In genomic region chr10:127243490-127244272, GRCh38 we compare ENCODE assay signal across 8 cellular contexts. TPM values are rescaled to one million over a fixed set of nuclear protein-coding genes. Genes with fewer than 3 reads are reported as not detected.
DNase-seq lines count a peak whose midpoint lies in the region; TF ChIP-seq lines count a peak whose summit lies in the region.

No MANE protein-coding gene starts in this region.

- no peaks in the 10 kb centered on the region for H3F3A ChIP-seq in OCI-LY1 (ENCODE audit: insufficient read depth, low read length)

- H3K9me3 ChIP-seq in OCI-LY1 (ENCODE audit: low read length), result no peaks in the 10 kb centered on the region

- no peaks in the 10 kb centered on the region for H3K27me3 ChIP-seq in OCI-LY1 (ENCODE audit: insufficient read depth, low read length)

- H3K4me1 Mint-ChIP-seq in activated naive CD4-positive, alpha-beta T cell treated with anti-CD3 and anti-CD28 coated beads, Interleukin-2, amount 10 ng/mL, durations not matched to agents 7 days and 5 days, result no peaks in the 10 kb centered on the region

- H3K27me3 Mint-ChIP-seq in activated naive CD4-positive, alpha-beta T cell treated with anti-CD3 and anti-CD28 coated beads, Interleukin-2, amount 10 ng/mL, durations not matched to agents 7 days and 5 days, result peaks cover 12% of the 10 kb centered on the region

- H3K9ac ChIP-seq in OCI-LY1 (ENCODE audit: low read length), result no peak overlapping the region

- H3K36me3 ChIP-seq in OCI-LY1 (ENCODE audit: insufficient read depth, low read length), result no peaks in the 10 kb centered on the region

- H3K27ac ChIP-seq in OCI-LY1 (ENCODE audit: low read depth, low read length, poor library complexity, severe bottlenecking), result no peak overlapping the region

- no peaks in the 10 kb centered on the region for H3K36me3 Mint-ChIP-seq in activated naive CD4-positive, alpha-beta T cell treated with anti-CD3 and anti-CD28 coated beads, Interleukin-2, amount 10 ng/mL, durations not matched to agents 7 days and 5 days

- no peaks in the 10 kb centered on the region for H4K20me1 ChIP-seq in OCI-LY1 (ENCODE audit: insufficient read depth, low read length)

- H3K4me3 ChIP-seq in OCI-LY1 (ENCODE audit: low read depth, low read length, poor library complexity, severe bottlenecking), result no peak overlapping the region

- no peaks in the 10 kb centered on the region for H3K9me2 ChIP-seq in OCI-LY1 (ENCODE audit: low read depth, low read length)

- no peak overlapping the region for H3K4me3 Mint-ChIP-seq in activated naive CD4-positive, alpha-beta T cell treated with anti-CD3 and anti-CD28 coated beads, Interleukin-2, amount 10 ng/mL, durations not matched to agents 7 days and 5 days

- TF ChIP-seq CTCF in OCI-LY1 (IDR thresholded peaks at IDR 0.05; ENCODE audit: low read length), result peak; percentile 47; the same call in 1 of the 2 replicates

- no peak overlapping the region for H3K27ac Mint-ChIP-seq in activated naive CD4-positive, alpha-beta T cell treated with anti-CD3 and anti-CD28 coated beads, Interleukin-2, amount 10 ng/mL, durations not matched to agents 7 days and 5 days

- peak; percentile 58 for DNase-seq in activated naive CD4-positive, alpha-beta T cell treated with anti-CD3 and anti-CD28 coated beads, Interleukin-2, amount 10 ng/mL, durations not matched to agents 7 days and 5 days
- DNase-seq in activated naive CD4-positive, alpha-beta T cell treated with Interleukin-2 at 50 U/mL for 16 hours, result no peak
- peak; percentile 13 to 61 for DNase-seq in T47D (ENCODE audit: low read depth in 1 of 2, low spot score in 1 of 2)
- DNase-seq in lung microvascular endothelial cell (ENCODE audit: low read depth in 2 of 2), result peak; percentile 53 to 57
- no peak for DNase-seq in GOT3 (lab: John Stamatoyannopoulos, UW)
- DNase-seq in occipital lobe (lab: John Stamatoyannopoulos, UW), result no peak
- DNase-seq in mesenteric fat pad (ENCODE audit: low spot score), result no peak

- H3K79me2 ChIP-seq in OCI-LY1 (ENCODE audit: insufficient read depth, low read length), result no peaks in the 10 kb centered on the region

- H2AFZ ChIP-seq in OCI-LY1 (ENCODE audit: low read length), result no peak overlapping the region

- no peaks in the 10 kb centered on the region for H3K4me1 ChIP-seq in OCI-LY1 (ENCODE audit: insufficient read depth, low read length, severe bottlenecking)

- in situ Hi-C loops in T47D (cut with HindIII; ENCODE audit: low pct_unique_long_range_greater_than_20kb, low sequenced_read_pairs), result no loop called here

- H3K4me2 ChIP-seq in OCI-LY1 (ENCODE audit: low read length), result no peak overlapping the region

- CTCF ChIA-PET in activated naive CD4-positive, alpha-beta T cell treated with anti-CD3 and anti-CD28 coated beads, Interleukin-2, amount 10 ng/mL, durations not matched to agents 7 days and 5 days (lab: Charles Lee), result interaction anchor here (0.6 to 1.4 kb wide), 3 partner anchors 90 to 108 kb away, joined by 3 read pairs; no protein-coding TSS in a partner anchor

- no peaks in the 10 kb centered on the region for H3K9me3 Mint-ChIP-seq in activated naive CD4-positive, alpha-beta T cell treated with anti-CD3 and anti-CD28 coated beads, Interleukin-2, amount 10 ng/mL, durations not matched to agents 7 days and 5 days

RNA-seq across cellular contexts. Expression of gene INSYN2A, which starts 47.3 kb away (rescaled TPM):
- total RNA-seq in lung microvascular endothelial cell (not detected in 2 replicates), occipital lobe (7.8 TPM), mesenteric fat pad (not detected)

Comparison
In these comparisons a context has a peak if more than half of its experiments do, and no peak if none do; other contexts are left out.
1. DNase-seq: peak in activated naive CD4-positive, alpha-beta T cell treated with anti-CD3 and anti-CD28 coated beads, Interleukin-2, amount 10 ng/mL, durations not matched to agents 7 days and 5 days (single experiment), T47D (2 of 2) and lung microvascular endothelial cell (2 of 2); none in activated naive CD4-positive, alpha-beta T cell treated with Interleukin-2 at 50 U/mL for 16 hours (single experiment), GOT3 (single experiment), occipital lobe (single experiment) and mesenteric fat pad (single experiment).